ENCODE assay signal across 1 cellular context in genomic region chr19:18608805-18609716, GRCh38.
A peak's percentile ranks its signal among the peaks of the same experiment; 100 is the strongest.
TF ChIP-seq lines count a peak whose summit lies in the region.

No MANE protein-coding gene starts in this region.

TF ChIP-seq in HepG2, 621 proteins besides CTCF, POLR2A, EP300 and RAD21 (continued from another document):
- TF ChIP-seq, protein P1, sequence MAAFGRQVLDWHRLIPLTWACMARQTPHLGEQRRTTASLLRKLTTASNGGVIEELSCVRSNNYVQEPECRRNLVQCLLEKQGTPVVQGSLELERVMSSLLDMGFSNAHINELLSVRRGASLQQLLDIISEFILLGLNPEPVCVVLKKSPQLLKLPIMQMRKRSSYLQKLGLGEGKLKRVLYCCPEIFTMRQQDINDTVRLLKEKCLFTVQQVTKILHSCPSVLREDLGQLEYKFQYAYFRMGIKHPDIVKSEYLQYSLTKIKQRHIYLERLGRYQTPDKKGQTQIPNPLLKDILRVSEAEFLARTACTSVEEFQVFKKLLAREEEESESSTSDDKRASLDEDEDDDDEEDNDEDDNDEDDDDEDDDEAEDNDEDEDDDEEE (CRISPR knock-in tag; IDR thresholded peaks at IDR 0.05): no peak
- TF ChIP-seq POLR2AphosphoS5 (IDR thresholded peaks at IDR 0.05; ENCODE audit: low read depth, low read length): no peak
- no peak for TF ChIP-seq ATAD3A (CRISPR knock-in tag; IDR thresholded peaks at IDR 0.05)
- no peak for TF ChIP-seq ZNF318 (CRISPR knock-in tag; IDR thresholded peaks at IDR 0.05)
- TF ChIP-seq TBL1XR1 (IDR thresholded peaks at IDR 0.05; ENCODE audit: borderline replicate concordance, low read length, partially characterized antibody): no peak
- no peak for TF ChIP-seq ZFP1 (CRISPR knock-in tag; IDR thresholded peaks at IDR 0.05)
- no peak for TF ChIP-seq SOX6 (IDR thresholded peaks at IDR 0.05)
- TF ChIP-seq SOX6 (CRISPR knock-in tag; IDR thresholded peaks at IDR 0.05): no peak
- no peak for TF ChIP-seq ZNF446 (CRISPR knock-in tag; IDR thresholded peaks at IDR 0.05)
- no peak for TF ChIP-seq U2AF1 (optimal IDR thresholded peaks at IDR 0.05; ENCODE audit: low read depth, low read length)
- no peak for TF ChIP-seq ZNF34 (CRISPR knock-in tag; IDR thresholded peaks at IDR 0.05; ENCODE audit: borderline replicate concordance)
- TF ChIP-seq SCMH1 (CRISPR knock-in tag; IDR thresholded peaks at IDR 0.05; ENCODE audit: borderline replicate concordance): no peak
- no peak for TF ChIP-seq U2AF2 (IDR thresholded peaks at IDR 0.05; ENCODE audit: low read depth, low read length)
- no peak for TF ChIP-seq RARG (CRISPR knock-in tag; IDR thresholded peaks at IDR 0.05; ENCODE audit: low read depth)
- 0 out of 2 replicates have a peak, but pooled peaks have one; percentile 8 for TF ChIP-seq RCOR2 (CRISPR knock-in tag; IDR thresholded peaks at IDR 0.05)
- no peak for TF ChIP-seq IKZF1 (IDR thresholded peaks at IDR 0.05)
- no peak for TF ChIP-seq PRMT3 (CRISPR knock-in tag; IDR thresholded peaks at IDR 0.05; ENCODE audit: borderline replicate concordance, low read depth)
- TF ChIP-seq NFKB2 (CRISPR knock-in tag; IDR thresholded peaks at IDR 0.05; ENCODE audit: borderline replicate concordance): no peak
- no peak for TF ChIP-seq HDAC6 (IDR thresholded peaks at IDR 0.05; ENCODE audit: low read depth, low read length)
TF ChIP-seq in HepG2: peak in this region for 6.
